ENCODE assay signal across 18 cellular contexts in genomic region chr6:10313799-10314162, GRCh38.
DNase-seq lines count a peak whose midpoint lies in the region; ATAC-seq and TF ChIP-seq lines count a peak whose summit lies in the region.
"Had no signal": no experiment of that assay in that cellular context is flagged by ENCODE, and none has a peak within 500 bp of the region (broad histone marks: within the 10 kb centered on the region; RNA-seq: fewer than 3 reads in every experiment).

No MANE protein-coding gene starts in this region.

- peak overlapping the region; percentile 11 for H3K14ac ChIP-seq in trophoblast cell (ENCODE audit: low read length)

- peak overlapping the region; percentile 76 for H4K91ac ChIP-seq in trophoblast cell (ENCODE audit: low read depth, low read length)

- H3K4me2 ChIP-seq in mesendoderm (ENCODE audit: low read length) (no peak overlapping the region), trophoblast cell (ENCODE audit: low read length) (peak overlapping the region; percentile 54)
- H3K4me2 ChIP-seq: BLaER1 treated with 17β-estradiol and CSF1 and Interleukin-3, amounts not matched to agents 10 nM and 100 nM had no signal

- H3K4ac ChIP-seq in mesendoderm (ENCODE audit: low read depth, low read length) = no peak overlapping the region
- H3K4ac ChIP-seq in trophoblast cell (ENCODE audit: low read depth, low read length) = no peak overlapping the region

- no peaks in the 10 kb centered on the region for H3K36me3 Mint-ChIP-seq in CD8-positive, alpha-beta memory T cell
- H3K36me3 Mint-ChIP-seq in CD8-positive, alpha-beta T cell = no peaks in the 10 kb centered on the region

- no peaks in the 10 kb centered on the region for H3K27me3 ChIP-seq in CD8-positive, alpha-beta memory T cell (ENCODE audit: insufficient read depth, low read length, poor library complexity, severe bottlenecking)
- H3K27me3 ChIP-seq in mesendoderm (ENCODE audit: insufficient read depth, low read length, poor library complexity) = no peaks in the 10 kb centered on the region
- H3K27me3 ChIP-seq in trophoblast cell (ENCODE audit: insufficient read depth, low read length) = no peaks in the 10 kb centered on the region
- no peaks in the 10 kb centered on the region for H3K27me3 ChIP-seq in CD8-positive, alpha-beta T cell (ENCODE audit: insufficient read depth, low read length)
- H3K27me3 ChIP-seq: BLaER1 treated with 17β-estradiol and CSF1 and Interleukin-3, amounts not matched to agents 10 nM and 100 nM had no signal

- H4K12ac ChIP-seq in trophoblast cell (ENCODE audit: low read depth, low read length) = no peak overlapping the region

- ATAC-seq in CD8-positive, alpha-beta T cell = no peak
- no peak for ATAC-seq in HG03565 (IDR thresholded peaks at IDR 0.05; ENCODE audit: unreplicated experiment)
- ATAC-seq: SK-N-SH treated with all-trans-retinoic acid at 6 μM for 48 hours had no signal

- no peaks in the 10 kb centered on the region for H3K4me1 Mint-ChIP-seq in CD8-positive, alpha-beta memory T cell
- no peaks in the 10 kb centered on the region for H3K4me1 Mint-ChIP-seq in CD8-positive, alpha-beta T cell (ENCODE audit: low read depth)

- no peak overlapping the region for H4K5ac ChIP-seq in mesendoderm (ENCODE audit: low read length)

- H2AK5ac ChIP-seq in mesendoderm (ENCODE audit: low read length) (no peak overlapping the region), trophoblast cell (ENCODE audit: low read length) (no peak overlapping the region)

- no peak for DNase-seq in CD8-positive, alpha-beta memory T cell
- DNase-seq in NCI-H69 (lab: John Stamatoyannopoulos, UW) = peak; percentile 59
- DNase-seq in mesendoderm = no peak
- no peak for DNase-seq in trophoblast cell
- no peak for DNase-seq in CD8-positive, alpha-beta T cell
- no peak for DNase-seq in germinal center (ENCODE audit: low spot score)
- DNase-seq: DMS79, MM.1S, NCI-H1092, NCI-H1436 treated with DMSO at 0.1 percent for 48 hours, NCI-H2029, NCI-H2171, NCI-H526, RPMI8226 had no signal

- H3K79me2 ChIP-seq in mesendoderm (ENCODE audit: control insufficient read depth, insufficient read depth, low read length) = no peaks in the 10 kb centered on the region
- H3K79me2 ChIP-seq in trophoblast cell (ENCODE audit: control insufficient read depth, insufficient read depth, low read length, poor library complexity) = no peaks in the 10 kb centered on the region

- H2BK5ac ChIP-seq in mesendoderm (ENCODE audit: low read length) (no peak overlapping the region), trophoblast cell (ENCODE audit: low read depth, low read length, poor library complexity) (peak overlapping the region; percentile 55)

- H2BK120ac ChIP-seq in mesendoderm (ENCODE audit: low read depth, low read length) = no peak overlapping the region
- peak overlapping the region; percentile 50 for H2BK120ac ChIP-seq in trophoblast cell (ENCODE audit: insufficient read depth, low read length, poor library complexity)

- peaks cover 0 to 4% (median 1%) of the 10 kb centered on the region in 5 donors for H3K9me3 Mint-ChIP-seq in CD8-positive, alpha-beta memory T cell
- H3K9me3 Mint-ChIP-seq in CD8-positive, alpha-beta T cell = no peaks in the 10 kb centered on the region

- CTCF ChIA-PET in CD8-positive, alpha-beta memory T cell (lab: Charles Lee) = no interaction called here
- CTCF ChIA-PET in CD8-positive, alpha-beta T cell (lab: Charles Lee) = no interaction called here

- H3K4me3 Mint-ChIP-seq in CD8-positive, alpha-beta memory T cell = no peak overlapping the region
- no peak overlapping the region for H3K4me3 Mint-ChIP-seq in CD8-positive, alpha-beta T cell

- intact Hi-C loops in CD8-positive, alpha-beta T cell (cut with DNase I, micrococcal nuclease) = no loop called here

- no peak for TF ChIP-seq CTCF in CD8-positive, alpha-beta T cell (IDR thresholded peaks at IDR 0.05)

- H3K23ac ChIP-seq in mesendoderm (ENCODE audit: low read length) (no peak overlapping the region), trophoblast cell (ENCODE audit: low read length) (no peak overlapping the region)

- H3K9me3 ChIP-seq in CD8-positive, alpha-beta memory T cell (ENCODE audit: low read length) = no peaks in the 10 kb centered on the region
- no peaks in the 10 kb centered on the region for H3K9me3 ChIP-seq in trophoblast cell (ENCODE audit: insufficient read depth, low read depth, low read length)
- no peaks in the 10 kb centered on the region for H3K9me3 ChIP-seq in CD8-positive, alpha-beta T cell (ENCODE audit: low read length)
- H3K9me3 ChIP-seq: BLaER1 treated with 17β-estradiol and CSF1 and Interleukin-3, amounts not matched to agents 10 nM and 100 nM; HAP-1 had no signal

- H3K36me3 ChIP-seq in CD8-positive, alpha-beta memory T cell (ENCODE audit: insufficient read depth, low read length) = no peaks in the 10 kb centered on the region
- no peaks in the 10 kb centered on the region for H3K36me3 ChIP-seq in mesendoderm (ENCODE audit: control insufficient read depth, insufficient read depth, low read length)
- no peaks in the 10 kb centered on the region for H3K36me3 ChIP-seq in trophoblast cell (ENCODE audit: control insufficient read depth in 1 of 2, insufficient read depth in 2 of 2, low read length in 2 of 2)
- no peaks in the 10 kb centered on the region for H3K36me3 ChIP-seq in CD8-positive, alpha-beta T cell (ENCODE audit: insufficient read depth, low read length)
- H3K36me3 ChIP-seq: BLaER1 treated with 17β-estradiol and CSF1 and Interleukin-3, amounts not matched to agents 10 nM and 100 nM; HAP-1 had no signal

- no peak overlapping the region for H3K56ac ChIP-seq in mesendoderm (ENCODE audit: low read length)

- H2BK12ac ChIP-seq in trophoblast cell (ENCODE audit: low read length) = peak overlapping the region; percentile 61

- WGBS in mesendoderm (ENCODE audit: extremely low coverage, insufficient coverage, low lambda C conversion rate) = no CpG with 5 or more reads among the region's 5 CpGs
- no CpG with 5 or more reads among the region's 5 CpGs for WGBS in trophoblast cell (ENCODE audit: extremely low coverage, insufficient coverage, insufficient read length)

- POLR2A ChIA-PET in CD8-positive, alpha-beta memory T cell (lab: Charles Lee) = no interaction called here
- POLR2A ChIA-PET in CD8-positive, alpha-beta T cell (lab: Charles Lee) = interaction anchor here (0.6 kb wide), 1 partner anchor 13 kb away, joined by 3 read pairs; no protein-coding TSS in a partner anchor

- H3K4me3 ChIP-seq in CD8-positive, alpha-beta memory T cell (ENCODE audit: low read length) = no peak overlapping the region
- H3K4me3 ChIP-seq in mesendoderm (ENCODE audit: low read length) = no peak overlapping the region
- no peak overlapping the region for H3K4me3 ChIP-seq in trophoblast cell (ENCODE audit: low read depth, low read length)
- no peak overlapping the region for H3K4me3 ChIP-seq in CD8-positive, alpha-beta T cell (ENCODE audit: low read depth, low read length)
- H3K4me3 ChIP-seq: BLaER1 treated with 17β-estradiol and CSF1 and Interleukin-3, amounts not matched to agents 10 nM and 100 nM; HAP-1 had no signal

- H4K8ac ChIP-seq in mesendoderm (ENCODE audit: low read depth, low read length) (no peak overlapping the region), trophoblast cell (ENCODE audit: low read depth, low read length) (peak overlapping the region; percentile 14)

- H3K9ac ChIP-seq in mesendoderm (ENCODE audit: low read length) (no peak overlapping the region), trophoblast cell (ENCODE audit: low read length) (no peak overlapping the region)
- H3K9ac ChIP-seq: BLaER1 treated with 17β-estradiol and CSF1 and Interleukin-3, amounts not matched to agents 10 nM and 100 nM had no signal

- H3K18ac ChIP-seq in mesendoderm (ENCODE audit: low read length) = peak overlapping the region; percentile 31
- no peak overlapping the region for H3K18ac ChIP-seq in trophoblast cell (ENCODE audit: low read length)

- peak overlapping the region; percentile 5 for H2AFZ ChIP-seq in trophoblast cell (ENCODE audit: insufficient read depth, low read length, poor library complexity)

- peak overlapping the region; percentile 31 for H3K27ac ChIP-seq in CD8-positive, alpha-beta memory T cell (ENCODE audit: low read depth, low read length)
- no peak overlapping the region for H3K27ac ChIP-seq in mesendoderm (ENCODE audit: low read depth, low read length)
- H3K27ac ChIP-seq in trophoblast cell (ENCODE audit: low read depth, low read length) = peak overlapping the region; percentile 96
- H3K27ac ChIP-seq in CD8-positive, alpha-beta T cell (ENCODE audit: low read depth, low read length) = no peak overlapping the region
- H3K27ac ChIP-seq: BLaER1 treated with 17β-estradiol and CSF1 and Interleukin-3, amounts not matched to agents 10 nM and 100 nM had no signal

- peaks cover 1 to 3% of the 10 kb centered on the region in 2 donors for H3K27me3 Mint-ChIP-seq in CD8-positive, alpha-beta memory T cell
- H3K27me3 Mint-ChIP-seq in CD8-positive, alpha-beta T cell (ENCODE audit: low read depth) = peaks cover 4% of the 10 kb centered on the region

- no peaks in the 10 kb centered on the region for H3K4me1 ChIP-seq in CD8-positive, alpha-beta memory T cell (ENCODE audit: insufficient read depth, low read length)
- H3K4me1 ChIP-seq in mesendoderm (ENCODE audit: control insufficient read depth, low read depth, low read length) (peaks cover 3% of the 10 kb centered on the region), trophoblast cell (ENCODE audit: control insufficient read depth in 1 of 2, insufficient read depth in 2 of 2, low read length in 2 of 2) (peaks cover 21 to 31% of the 10 kb centered on the region in 2 experiments)
- no peaks in the 10 kb centered on the region for H3K4me1 ChIP-seq in CD8-positive, alpha-beta T cell (ENCODE audit: insufficient read depth, low read length)

- no peak overlapping the region for H2BK15ac ChIP-seq in mesendoderm (replicated peaks; ENCODE audit: low read depth)

- H3K79me1 ChIP-seq in mesendoderm (ENCODE audit: low read length) = no peaks in the 10 kb centered on the region
- H3K79me1 ChIP-seq in trophoblast cell (ENCODE audit: low read length) = peaks cover 11% of the 10 kb centered on the region

- H3K27ac Mint-ChIP-seq in CD8-positive, alpha-beta memory T cell = no peak overlapping the region
- H3K27ac Mint-ChIP-seq in CD8-positive, alpha-beta T cell = no peak overlapping the region

Comparison
In these comparisons a context has a peak if more than half of its experiments do, and no peak if none do; other contexts are left out.
1. H3K27ac ChIP-seq: peak in CD8-positive, alpha-beta memory T cell (single experiment) and trophoblast cell (single experiment); none in mesendoderm (single experiment) and CD8-positive, alpha-beta T cell (single experiment).